Comparison of ENCODE assay signal across 9 cellular contexts in genomic region chr4:150082241-150082640, GRCh38.
DNase-seq lines count a peak whose midpoint lies in the region; ATAC-seq and TF ChIP-seq lines count a peak whose summit lies in the region.
"Had no signal": no experiment of that assay in that cellular context is flagged by ENCODE, and none has a peak within 500 bp of the region (broad histone marks: within the 10 kb centered on the region; RNA-seq: fewer than 3 reads in every experiment).

No MANE protein-coding gene starts in this region.

- H3K4me3 Mint-ChIP-seq in nephron: peak overlapping the region in 2 of 3 experiments; percentile 36 to 70

- H3K36me3 Mint-ChIP-seq in nephron (ENCODE audit: low read depth): no peaks in the 10 kb centered on the region

- peak; percentile 12 for DNase-seq in NCI-H748 (lab: John Stamatoyannopoulos, UW; ENCODE audit: unreplicated experiment)
- no peak for DNase-seq in NCI-H748 treated with DMSO at 0.1 percent for 48 hours (lab: John Stamatoyannopoulos, UW)
- no peak for DNase-seq in SW 1271 (lab: John Stamatoyannopoulos, UW)
- DNase-seq in stimulated activated CD4-positive, alpha-beta T cell treated with anti-CD3 and anti-CD28 coated beads, Interleukin-4, amount 100 ng/mL, for 4 hours: no peak
- DNase-seq in LoVo (ENCODE audit: low spot score): no peak
- DNase-seq: activated CD4-positive, alpha-beta T cell treated with anti-CD3 and anti-CD28 coated beads for 48 hours had no signal

- H3K4me1 Mint-ChIP-seq in nephron: peaks cover 25% of the 10 kb centered on the region

- no peaks in the 10 kb centered on the region for H3K9me3 Mint-ChIP-seq in nephron

- TF ChIP-seq CTCF in nephron (IDR thresholded peaks at IDR 0.05; ENCODE audit: unreplicated experiment in 3 of 3): no peak

- peaks cover 11% of the 10 kb centered on the region for H3K27me3 Mint-ChIP-seq in nephron (ENCODE audit: low read depth)

- H3K27ac Mint-ChIP-seq in nephron: no peak overlapping the region

- ATAC-seq in GM21737 (IDR thresholded peaks at IDR 0.05; ENCODE audit: unreplicated experiment): peak; percentile 81
- peak; percentile 91 for ATAC-seq in HG03442 (IDR thresholded peaks at IDR 0.05; ENCODE audit: unreplicated experiment)
